In the genomic region with DNA sequence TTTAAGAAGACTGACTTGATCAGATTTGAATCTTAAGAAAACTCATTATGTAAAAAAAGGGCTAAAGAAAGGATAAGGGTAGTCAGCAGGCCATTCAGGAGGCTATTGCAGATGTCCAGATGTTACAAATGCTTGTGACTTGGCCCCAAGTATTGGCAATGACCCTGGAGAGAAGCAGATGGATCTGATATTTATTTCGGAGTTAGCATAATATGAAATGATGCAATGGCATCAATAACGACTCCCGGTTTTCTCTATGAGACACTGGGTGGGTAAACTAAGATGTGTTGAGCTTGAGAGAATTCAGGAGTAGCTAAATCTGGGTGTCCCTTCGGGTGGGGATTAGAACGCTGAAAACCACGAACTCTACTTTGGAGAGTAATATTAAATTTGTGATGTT, we compare ENCODE assay signal across 26 cellular contexts.
DNase-seq lines count a peak whose midpoint lies in the region; FAIRE-seq and TF ChIP-seq lines count a peak whose summit lies in the region.
"Had no signal": no experiment of that assay in that cellular context is flagged by ENCODE, and none has a peak within 500 bp of the region (broad histone marks: within the 10 kb centered on the region; RNA-seq: fewer than 3 reads in every experiment).

No MANE protein-coding gene starts in this region.

- 71 to 92% (median 90%) methylated on average over 6 of the region's 6 CpGs for WGBS in small intestine, 3 donors

- H3K4me3 ChIP-seq in right atrium auricular region (no peak overlapping the region), small intestine (ENCODE audit: low read depth in 1 of 2, low read length in 2 of 2) (no peak overlapping the region)
- H3K4me3 ChIP-seq: ascending aorta, lung had no signal

- H3K27ac ChIP-seq in right atrium auricular region (peak overlapping the region; percentile 33 to 41), small intestine (ENCODE audit: low read depth in 1 of 2, low read length in 1 of 2) (no peak overlapping the region)
- H3K27ac ChIP-seq: ascending aorta had no signal

- peak; percentile 26 for DNase-seq in GM04503 (ENCODE audit: low read depth)
- DNase-seq in fibroblast of gingiva (ENCODE audit: low read depth) = peak; percentile 88
- DNase-seq in right atrium auricular region (ENCODE audit: low spot score) = no peak
- DNase-seq in stromal cell of bone marrow (ENCODE audit: low read depth) = peak; percentile 1
- no peak for DNase-seq in RCC 7860 (ENCODE audit: low spot score)
- no peak for DNase-seq in kidney glomerular epithelial cell (lab: John Stamatoyannopoulos, UW)
- DNase-seq in small intestine = no peak
- no peak for DNase-seq in activated effector memory CD4-positive, alpha-beta T cell treated with Interleukin-2 at 50 U/mL for 16 hours
- DNase-seq: activated CD4-positive, alpha-beta T cell treated with anti-CD3 and anti-CD28 coated beads, Interleukin-2, amount 50 U/mL, for 1 hour; central memory CD4-positive, alpha-beta T cell; dermis blood vessel endothelial cell; DMS 273 treated with DMSO at 0.1 percent for 48 hours; foreskin melanocyte; KG1; NCI-H1417 treated with DMSO at 0.1 percent for 48 hours; NCI-H2081 treated with DMSO at 0.1 percent for 48 hours; OCI-M1; SHP77; stimulated activated naive CD4-positive, alpha-beta T cell treated with Interleukin-2 at 50 U/mL for 16 hours; SW 1271; T1000 had no signal

- no peaks in the 10 kb centered on the region for H3K36me3 ChIP-seq in right atrium auricular region
- H3K36me3 ChIP-seq in small intestine (ENCODE audit: control insufficient read depth in 2 of 2, insufficient read depth in 2 of 2, low read length in 2 of 2) = no peaks in the 10 kb centered on the region
- H3K36me3 ChIP-seq: ascending aorta had no signal

- no peak for TF ChIP-seq CTCF in right atrium auricular region (IDR thresholded peaks at IDR 0.05)

- H3K9me3 ChIP-seq in right atrium auricular region (no peaks in the 10 kb centered on the region), small intestine (ENCODE audit: control insufficient read depth, low read depth) (no peaks in the 10 kb centered on the region)
- H3K9me3 ChIP-seq: ascending aorta had no signal

- H3K27me3 ChIP-seq in right atrium auricular region (no peaks in the 10 kb centered on the region), small intestine (ENCODE audit: control insufficient read depth in 2 of 2, insufficient read depth in 2 of 2, low read length in 2 of 2) (no peaks in the 10 kb centered on the region)
- H3K27me3 ChIP-seq: ascending aorta had no signal

- FAIRE-seq in RCC 7860 (lab: Jason Lieb, UNC) = no peak
- no peak for FAIRE-seq in small intestine (lab: Jason Lieb, UNC)
- FAIRE-seq: GM18507, HTR-8/SVneo, islet of Langerhans had no signal

- H3K4me1 ChIP-seq in right atrium auricular region (peaks cover 0 to 8% of the 10 kb centered on the region in 2 donors), small intestine (ENCODE audit: control insufficient read depth in 2 of 2, insufficient read depth in 1 of 2, low read depth in 1 of 2, low read length in 1 of 2) (no peaks in the 10 kb centered on the region)
- H3K4me1 ChIP-seq: ascending aorta had no signal

Comparison
In these comparisons a context has a peak if more than half of its experiments do, and no peak if none do; other contexts are left out.
1. DNase-seq: peak in GM04503 (single experiment), fibroblast of gingiva (single experiment) and stromal cell of bone marrow (single experiment); none in right atrium auricular region (single experiment), RCC 7860 (single experiment), kidney glomerular epithelial cell (single experiment), small intestine (single experiment) and activated effector memory CD4-positive, alpha-beta T cell treated with Interleukin-2 at 50 U/mL for 16 hours (single experiment).
2. H3K27ac ChIP-seq: peak in right atrium auricular region (2 of 2); none in small intestine (0 of 2).